Comparison of ENCODE assay signal across 17 cellular contexts in the genomic region with DNA sequence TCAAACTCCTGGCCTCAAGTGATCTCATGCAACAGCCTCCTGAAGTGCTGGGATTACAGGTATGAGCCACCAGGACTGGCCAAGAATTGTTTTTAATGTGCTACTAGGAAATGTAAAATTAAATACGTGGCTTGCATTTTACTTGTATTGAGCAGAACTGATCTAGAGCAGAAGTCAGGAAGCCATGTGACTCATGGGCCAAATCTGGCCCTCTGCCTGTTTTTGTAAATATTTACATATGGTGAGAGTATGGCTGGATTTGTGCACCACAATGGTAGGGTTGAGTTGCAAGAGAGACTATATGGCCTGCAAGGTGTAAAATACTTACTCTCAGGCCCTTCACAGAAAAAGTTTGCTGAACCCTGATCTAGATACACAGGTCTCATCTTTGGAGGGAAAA.
A peak's percentile ranks its signal among the peaks of the same experiment; 100 is the strongest.
DNase-seq lines count a peak whose midpoint lies in the region; ATAC-seq, FAIRE-seq and TF ChIP-seq lines count a peak whose summit lies in the region.
"Had no signal": no experiment of that assay in that cellular context is flagged by ENCODE, and none has a peak within 500 bp of the region (broad histone marks: within the 10 kb centered on the region; RNA-seq: fewer than 3 reads in every experiment).

No MANE protein-coding gene starts in this region.

- TF ChIP-seq CTCF in AG04450 (IDR thresholded peaks at IDR 0.05; ENCODE audit: low read depth, low read length) (no peak), RWPE2 (IDR thresholded peaks at IDR 0.05; ENCODE audit: poor library complexity, severe bottlenecking) (no peak), fibroblast of the aortic adventitia (IDR thresholded peaks at IDR 0.05; ENCODE audit: insufficient read depth, low read length) (no peak), GM13976 (IDR thresholded peaks at IDR 0.05; ENCODE audit: borderline replicate concordance, control extremely low read depth, extremely low read depth, insufficient read depth, missing control alignments) (no peak), D721Med (IDR thresholded peaks at IDR 0.05; ENCODE audit: insufficient read depth, missing control alignments) (no peak)

- no peak overlapping the region for H3K27ac ChIP-seq in AG04450 (ENCODE audit: low read depth, low read length)
- H3K27ac ChIP-seq in RWPE2 (ENCODE audit: poor library complexity, severe bottlenecking), result no peak overlapping the region
- H3K27ac ChIP-seq: colonic mucosa, parathyroid adenoma had no signal

- CTCF ChIA-PET in AG04450 (lab: Charles Lee), result interaction anchor here (1.5 to 3.9 kb wide), 3 partner anchors 18 to 182 kb away, joined by 4 to 12 read pairs (median 11); no protein-coding TSS in a partner anchor

- H3K9me3 ChIP-seq in AG04450 (ENCODE audit: control insufficient read depth, insufficient read depth, low read length) (no peaks in the 10 kb centered on the region), RWPE2 (ENCODE audit: severe bottlenecking) (no peaks in the 10 kb centered on the region)
- H3K9me3 ChIP-seq: colonic mucosa had no signal

- no peaks in the 10 kb centered on the region for H3K36me3 ChIP-seq in RWPE2 (ENCODE audit: low read depth)
- H3K36me3 ChIP-seq: colonic mucosa had no signal

- DNase-seq in AG04450 (ENCODE audit: low read depth, low spot score), result peak; percentile 55
- peak; percentile 70 for DNase-seq in HCEC 1CT
- DNase-seq in RWPE2 (ENCODE audit: low spot score), result no peak
- DNase-seq in fibroblast of the aortic adventitia (ENCODE audit: low read depth), result peak; percentile 7
- DNase-seq in GM13976 (ENCODE audit: low spot score), result no peak
- DNase-seq in GM12892 (ENCODE audit: insufficient read length), result no peak
- DNase-seq in NCI-H2227 treated with DMSO at 0.1 percent for 48 hours (lab: John Stamatoyannopoulos, UW), result no peak
- DNase-seq in D721Med (ENCODE audit: insufficient read length, low spot score), result no peak
- DNase-seq: colonic mucosa, DMS79 treated with DMSO at 0.1 percent for 48 hours, immature natural killer cell, NCI-H1105, NCI-H526, substantia nigra had no signal

- POLR2A ChIA-PET in AG04450 (lab: Yijun Ruan, JAX), result no interaction called here

- peaks cover 10% of the 10 kb centered on the region for H3K4me1 ChIP-seq in RWPE2 (ENCODE audit: insufficient read depth, poor library complexity, severe bottlenecking)
- H3K4me1 ChIP-seq: colonic mucosa, parathyroid adenoma had no signal

- no peaks in the 10 kb centered on the region for H3K27me3 ChIP-seq in AG04450 (ENCODE audit: control insufficient read depth, insufficient read depth, low read length)
- H3K27me3 ChIP-seq in RWPE2 (ENCODE audit: insufficient read depth, poor library complexity, severe bottlenecking), result no peaks in the 10 kb centered on the region
- H3K27me3 ChIP-seq: colonic mucosa had no signal

- in situ Hi-C loops in GM13976 (cut with MboI; ENCODE audit: low sequenced_read_pairs, unreplicated experiment), result no loop called here

- no peak for TF ChIP-seq POLR2A in GM12892 (IDR thresholded peaks at IDR 0.05; ENCODE audit: low read depth, low read length)

- no peak for FAIRE-seq in GM12892 (lab: Jason Lieb, UNC)
- no peak for FAIRE-seq in D721Med (lab: Jason Lieb, UNC)
- FAIRE-seq: frontal cortex had no signal

- H3K4me3 ChIP-seq in AG04450 (ENCODE audit: low read depth, low read length), result no peak overlapping the region
- no peak overlapping the region for H3K4me3 ChIP-seq in RWPE2 (ENCODE audit: severe bottlenecking)
- no peak overlapping the region for H3K4me3 ChIP-seq in fibroblast of the aortic adventitia (ENCODE audit: low read depth, low read length)
- H3K4me3 ChIP-seq: colonic mucosa had no signal

- peak; percentile 90 for ATAC-seq in RWPE2 (ENCODE audit: low read depth)
- ATAC-seq: Right ventricle myocardium inferior had no signal

Comparison
In these comparisons a context has a peak if more than half of its experiments do, and no peak if none do; other contexts are left out.
1. DNase-seq: peak in AG04450 (single experiment), HCEC 1CT (single experiment) and fibroblast of the aortic adventitia (single experiment); none in RWPE2 (single experiment), GM13976 (single experiment), GM12892 (single experiment), NCI-H2227 treated with DMSO at 0.1 percent for 48 hours (single experiment) and D721Med (single experiment).